Comparison of ENCODE assay signal across 26 cellular contexts in the genomic region with DNA sequence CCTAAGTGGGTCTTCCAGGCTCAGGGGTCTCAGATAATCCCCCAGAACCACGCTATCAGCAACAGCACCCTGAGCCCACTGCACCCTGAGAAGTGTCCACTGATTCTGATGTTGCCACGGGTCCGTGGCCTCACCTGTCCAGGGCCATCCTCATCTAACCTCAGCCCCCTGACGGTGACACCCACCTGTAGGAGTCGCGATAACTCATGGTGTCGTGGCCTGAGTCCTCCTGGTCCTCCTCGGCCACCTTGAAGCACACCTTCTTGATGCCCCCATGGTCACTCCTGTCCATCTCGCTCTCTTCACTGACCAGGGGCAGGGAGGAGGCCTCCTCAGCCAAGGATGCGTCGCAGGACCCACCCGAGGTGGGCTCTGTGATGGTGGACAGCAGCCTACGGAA.
"Had no signal": no experiment of that assay in that cellular context is flagged by ENCODE, and none has a peak within 500 bp of the region (broad histone marks: within the 10 kb centered on the region; RNA-seq: fewer than 3 reads in every experiment).

No MANE protein-coding gene starts in this region.

- H3K9me3 Mint-ChIP-seq: activated naive CD4-positive, alpha-beta T cell treated with anti-CD3 and anti-CD28 coated beads, Interleukin-2, amount 50 U/mL, for 72 hours; activated T-cell treated with anti-CD3 and anti-CD28 coated beads, Interleukin-2, amount 50 U/mL, for 4 hours; mesothelial cell of epicardium; naive thymus-derived CD4-positive, alpha-beta T cell had no signal

- H3K79me2 ChIP-seq: hepatocyte had no signal

- H3K4me3 ChIP-seq: breast epithelium, coronary artery, dorsolateral prefrontal cortex, gastroesophageal sphincter, hepatocyte, sigmoid colon, tibial nerve had no signal

- H3K36me3 ChIP-seq: breast epithelium had no signal

- H3K9me3 ChIP-seq: breast epithelium, gastroesophageal sphincter, sigmoid colon, tibial nerve had no signal

- H3K27ac Mint-ChIP-seq: mesothelial cell of epicardium; naive thymus-derived CD4-positive, alpha-beta T cell had no signal

- DNase-seq: activated CD4-positive, alpha-beta T cell treated with anti-CD3 and anti-CD28 coated beads for 4 hours; activated CD4-positive, alpha-beta T cell treated with anti-CD3 and anti-CD28 coated beads, Interleukin-2, amount 50 U/mL, for 4 hours; activated CD8-positive, alpha-beta memory T cell treated with anti-CD3 and anti-CD28 coated beads for 24 hours; activated CD8-positive, alpha-beta memory T cell treated with anti-CD3 and anti-CD28 coated beads, Interleukin-2, amount 50 U/mL, for 4 hours; activated naive CD4-positive, alpha-beta T cell; activated T-cell treated with anti-CD3 and anti-CD28 coated beads, Interleukin-2, amount 50 U/mL, for 4 hours; dorsolateral prefrontal cortex; effector memory CD4-positive, alpha-beta T cell; erythroblast; kidney; left colon; naive thymus-derived CD4-positive, alpha-beta T cell; sigmoid colon; small intestine; stimulated activated CD4-positive, alpha-beta T cell treated with anti-CD3 and anti-CD28 coated beads, Interleukin-1b, Interleukin-23, amount 100 ng/mL, for 48 hours; stimulated activated CD4-positive, alpha-beta T cell treated with anti-CD3 and anti-CD28 coated beads, Interleukin-4, amount 100 ng/mL, for 4 hours; stimulated activated CD8-positive, alpha-beta memory T cell treated with anti-CD3 and anti-CD28 coated beads, Interleukin-4, amount 100 ng/mL, for 48 hours; stimulated activated naive CD4-positive, alpha-beta T cell treated with Interleukin-2 at 50 U/mL for 16 hours; T-helper 1 cell had no signal

- H2AFZ ChIP-seq: hepatocyte had no signal

- H3K27ac ChIP-seq: breast epithelium, coronary artery, gastroesophageal sphincter, hepatocyte, sigmoid colon, tibial nerve had no signal

- H3K27me3 ChIP-seq: breast epithelium, dorsolateral prefrontal cortex, gastroesophageal sphincter, hepatocyte, sigmoid colon, tibial nerve had no signal

- H3K4me2 ChIP-seq: hepatocyte had no signal

- H3K27me3 Mint-ChIP-seq: naive thymus-derived CD4-positive, alpha-beta T cell had no signal

- ATAC-seq: activated naive CD4-positive, alpha-beta T cell treated with anti-CD3 and anti-CD28 coated beads, Interleukin-2, amount 50 U/mL, for 72 hours; activated T-cell treated with anti-CD3 and anti-CD28 coated beads, Interleukin-2, amount 50 U/mL, for 4 hours; gastroesophageal sphincter; left colon; naive thymus-derived CD4-positive, alpha-beta T cell had no signal

- H3K4me3 Mint-ChIP-seq: activated T-cell treated with anti-CD3 and anti-CD28 coated beads, Interleukin-2, amount 50 U/mL, for 4 hours; mesothelial cell of epicardium; naive thymus-derived CD4-positive, alpha-beta T cell had no signal

- H3K4me1 ChIP-seq: breast epithelium, gastroesophageal sphincter, sigmoid colon, tibial nerve had no signal

- H3K4me1 Mint-ChIP-seq: naive thymus-derived CD4-positive, alpha-beta T cell had no signal
